Comparison of ENCODE assay signal across 8 cellular contexts in the genomic region with DNA sequence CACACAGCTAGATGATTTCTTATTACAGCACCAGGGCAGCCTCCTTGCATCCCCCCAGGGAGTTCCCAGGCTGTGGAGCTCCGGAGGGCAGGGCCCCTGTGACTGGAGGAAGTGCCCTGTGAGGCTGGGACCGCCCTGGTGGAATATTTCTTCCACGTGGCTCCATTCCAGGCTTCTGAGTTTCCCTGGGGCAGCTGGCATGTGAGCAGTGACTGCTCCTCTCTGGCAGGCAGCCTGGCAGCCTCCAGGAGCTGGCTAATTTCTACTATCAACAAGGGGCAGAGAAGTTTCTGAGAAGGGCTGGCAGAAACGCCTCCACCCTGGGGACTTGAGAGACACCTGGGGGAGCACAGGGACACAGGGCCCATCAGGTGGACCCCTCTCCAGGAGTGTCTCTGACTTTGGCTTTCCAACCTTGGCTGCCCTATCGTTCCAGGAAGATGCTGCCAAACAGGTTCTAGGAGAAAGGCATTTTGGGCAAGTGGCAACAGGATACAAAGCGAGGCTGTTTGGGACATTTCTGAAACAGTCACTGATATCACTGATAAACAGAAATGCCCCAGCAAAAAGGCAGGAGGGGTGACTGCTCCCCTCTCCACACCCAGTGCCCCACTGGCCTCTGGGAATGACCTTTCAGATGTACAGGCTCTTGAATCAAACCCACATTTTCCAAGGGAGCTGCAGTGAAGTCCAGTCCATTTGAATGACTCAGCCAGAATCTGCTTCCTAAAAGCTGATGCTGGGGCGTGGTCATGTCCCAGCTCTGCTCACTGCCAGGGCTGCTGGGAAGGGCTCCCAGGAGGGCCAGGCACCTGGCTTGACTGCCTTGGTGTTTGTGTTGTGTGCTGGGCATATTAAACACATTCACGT. TPM values are rescaled to one million over a fixed set of nuclear protein-coding genes. Genes with fewer than 3 reads are reported as not detected.
DNase-seq lines count a peak whose midpoint lies in the region; ATAC-seq and TF ChIP-seq lines count a peak whose summit lies in the region.

No MANE protein-coding gene starts in this region.

- H3K4me2 ChIP-seq in SK-N-SH, result peak overlapping the region; percentile 62

- peak overlapping the region; percentile 84 to 99 for H3K27ac ChIP-seq in SK-N-SH (ENCODE audit: low read depth in 2 of 2, low read length in 1 of 2)

- H3K9me2 ChIP-seq in SK-N-SH, result no peaks in the 10 kb centered on the region

- TF ChIP-seq CTCF in HFF-Myc (IDR thresholded peaks at IDR 0.05; ENCODE audit: low read depth, low read length, missing control alignments) (no peak), SK-N-SH (IDR thresholded peaks at IDR 0.05) (no peak)

- H4K20me1 ChIP-seq in SK-N-SH (ENCODE audit: insufficient read depth), result no peaks in the 10 kb centered on the region

- intact Hi-C loops in activated T-helper 2 cell treated with anti-CD3 and anti-CD28 coated beads, Interferon-gamma antibody, Interleukin-2, Interleukin-4, amounts not matched to agents 10 μg/mL and 5 μg/mL and 100 μg/mL, durations not matched to agents 14 hours and 24 hours and 36 hours (cut with micrococcal nuclease), result no loop called here

- H3K4me3 ChIP-seq in HFF-Myc (replicated peaks; ENCODE audit: low read depth, low read length) (no peak overlapping the region), SK-N-SH (ENCODE audit: low read depth in 2 of 2, low read length in 1 of 2) (no peak overlapping the region)

- H3K27ac Mint-ChIP-seq in activated T-helper 2 cell treated with anti-CD3 and anti-CD28 coated beads, Interferon-gamma antibody, Interleukin-2, Interleukin-4, amounts not matched to agents 10 μg/mL and 5 μg/mL and 100 μg/mL, durations not matched to agents 14 hours and 24 hours and 36 hours, result no peak overlapping the region

- DNase-seq in HFF-Myc (ENCODE audit: extremely low read depth, low read depth) (peak; percentile 95), SK-N-SH (peak; percentile 58), foreskin melanocyte (peak; percentile 96), pulmonary artery endothelial cell (ENCODE audit: low read depth, low spot score) (peak; percentile 94)
- no peak for DNase-seq in activated T-helper 2 cell treated with anti-CD3 and anti-CD28 coated beads, Interferon-gamma antibody, Interleukin-2, Interleukin-4, amounts not matched to agents 10 μg/mL and 5 μg/mL and 100 μg/mL, durations not matched to agents 14 hours and 24 hours and 36 hours (ENCODE audit: low spot score)
- DNase-seq in stimulated activated CD4-positive, alpha-beta T cell treated with anti-CD3 and anti-CD28 coated beads, Interleukin-4, amount 100 ng/mL, for 4 hours, result no peak

- H3K36me3 Mint-ChIP-seq in activated T-helper 2 cell treated with anti-CD3 and anti-CD28 coated beads, Interferon-gamma antibody, Interleukin-2, Interleukin-4, amounts not matched to agents 10 μg/mL and 5 μg/mL and 100 μg/mL, durations not matched to agents 14 hours and 24 hours and 36 hours (ENCODE audit: low read depth), result peaks cover 10% of the 10 kb centered on the region

- no peaks in the 10 kb centered on the region for H3K27me3 Mint-ChIP-seq in activated T-helper 2 cell treated with anti-CD3 and anti-CD28 coated beads, Interferon-gamma antibody, Interleukin-2, Interleukin-4, amounts not matched to agents 10 μg/mL and 5 μg/mL and 100 μg/mL, durations not matched to agents 14 hours and 24 hours and 36 hours (ENCODE audit: low read depth)

- peaks cover 3% of the 10 kb centered on the region for H3K9me3 Mint-ChIP-seq in activated T-helper 2 cell treated with anti-CD3 and anti-CD28 coated beads, Interferon-gamma antibody, Interleukin-2, Interleukin-4, amounts not matched to agents 10 μg/mL and 5 μg/mL and 100 μg/mL, durations not matched to agents 14 hours and 24 hours and 36 hours

- H3K27me3 ChIP-seq in SK-N-SH (ENCODE audit: insufficient read depth), result no peaks in the 10 kb centered on the region

- H3K9ac ChIP-seq in SK-N-SH, result peak overlapping the region; percentile 80

- H3K4me3 Mint-ChIP-seq in activated T-helper 2 cell treated with anti-CD3 and anti-CD28 coated beads, Interferon-gamma antibody, Interleukin-2, Interleukin-4, amounts not matched to agents 10 μg/mL and 5 μg/mL and 100 μg/mL, durations not matched to agents 14 hours and 24 hours and 36 hours (ENCODE audit: low read depth), result no peak overlapping the region

- CTCF ChIA-PET in SK-N-SH (lab: Yijun Ruan, JAX), result interaction anchor here (1.7 to 1.9 kb wide), 2 partner anchors 16 to 90 kb away, joined by 8 to 9 read pairs; partner anchors contain the start of gene MYOF

- POLR2A ChIA-PET in SK-N-SH (lab: Yijun Ruan, JAX), result no interaction called here

- H3K79me2 ChIP-seq in SK-N-SH (ENCODE audit: insufficient read depth), result peaks cover 82% of the 10 kb centered on the region

- H3K4me1 ChIP-seq in SK-N-SH (ENCODE audit: control insufficient read depth in 1 of 2, insufficient read depth in 2 of 2, low read depth in 1 of 2, low read length in 1 of 2), result peaks cover 14 to 62% of the 10 kb centered on the region in 2 experiments; a peak in 3 of 4 replicates

- peak; percentile 21 to 81; a peak in 3 of 4 replicates for TF ChIP-seq EP300 in SK-N-SH (IDR thresholded peaks at IDR 0.05; ENCODE audit: borderline replicate concordance in 1 of 2, low read depth in 1 of 2, low read length in 1 of 2)

- H2AFZ ChIP-seq in SK-N-SH (ENCODE audit: low read depth), result no peak overlapping the region

- 4% methylated on average over 4 of the region's 8 CpGs for WGBS in SK-N-SH (ENCODE audit: low lambda C conversion rate)

- H3K4me1 Mint-ChIP-seq in activated T-helper 2 cell treated with anti-CD3 and anti-CD28 coated beads, Interferon-gamma antibody, Interleukin-2, Interleukin-4, amounts not matched to agents 10 μg/mL and 5 μg/mL and 100 μg/mL, durations not matched to agents 14 hours and 24 hours and 36 hours (ENCODE audit: low read depth), result peaks cover 25% of the 10 kb centered on the region

- no peaks in the 10 kb centered on the region for H3K9me3 ChIP-seq in SK-N-SH

- TF ChIP-seq RAD21 in SK-N-SH (IDR thresholded peaks at IDR 0.05; ENCODE audit: low read length), result no peak

- ATAC-seq in GM21528 (IDR thresholded peaks at IDR 0.05; ENCODE audit: low FRiP score, unreplicated experiment) (no peak), GM19324 (IDR thresholded peaks at IDR 0.05; ENCODE audit: low FRiP score, unreplicated experiment) (no peak)

- peaks cover 85% of the 10 kb centered on the region for H3F3A ChIP-seq in SK-N-SH (replicated peaks; ENCODE audit: insufficient read depth)

- peaks cover 0 to 14% of the 10 kb centered on the region in 2 experiments for H3K36me3 ChIP-seq in SK-N-SH (replicated peaks in 1 of 2; ENCODE audit: control insufficient read depth in 1 of 2, insufficient read depth in 2 of 2, low read length in 1 of 2)

TF ChIP-seq in SK-N-SH, 30 proteins besides CTCF, POLR2A, EP300 and RAD21 (continues in another document):
- TF ChIP-seq REST (IDR thresholded peaks at IDR 0.05; ENCODE audit: low read depth, low read length) (peak; percentile 16; the same call in 1 of the 2 replicates), MXI1 (IDR thresholded peaks at IDR 0.05; ENCODE audit: low read depth, low read length) (peak; percentile 82), NFIC (IDR thresholded peaks at IDR 0.05; ENCODE audit: borderline replicate concordance) (peak; percentile 93), TEAD4 (IDR thresholded peaks at IDR 0.05; ENCODE audit: borderline replicate concordance, insufficient read depth) (peak; percentile 88), USF2 (IDR thresholded peaks at IDR 0.05; ENCODE audit: borderline replicate concordance, low read depth, low read length) (no peak)

RNA-seq across cellular contexts. Expression of gene MYOF, which starts 16.1 kb away (rescaled TPM):
- polyA plus RNA-seq in SK-N-SH (2012; rRNA removed), result 103 and 134 TPM in 2 replicates
- polyA plus RNA-seq in SK-N-SH (2012; cell fraction: cytosol; rRNA removed), result 116 and 117 TPM in 2 replicates
- 121 and 175 TPM in 2 replicates for polyA plus RNA-seq in SK-N-SH (2012; cell fraction: nucleus; rRNA removed)
- 243 and 321 TPM in 2 replicates for total RNA-seq in pulmonary artery endothelial cell
- total RNA-seq in activated T-helper 2 cell treated with anti-CD3 and anti-CD28 coated beads, Interferon-gamma antibody, Interleukin-2, Interleukin-4, amounts not matched to agents 10 μg/mL and 5 μg/mL and 100 μg/mL, durations not matched to agents 14 hours and 24 hours and 36 hours, result 32.5 and 33.2 TPM in 2 replicates

RNA-seq across cellular contexts. Expression of gene CEP55, which starts 30.4 kb away (rescaled TPM):
- polyA plus RNA-seq in SK-N-SH (2012; rRNA removed), result 9.8 and 11.3 TPM in 2 replicates
- 14.8 and 16.8 TPM in 2 replicates for polyA plus RNA-seq in SK-N-SH (2012; cell fraction: cytosol; rRNA removed)
- polyA plus RNA-seq in SK-N-SH (2012; cell fraction: nucleus; rRNA removed), result 3.9 and 8.0 TPM in 2 replicates
- total RNA-seq in pulmonary artery endothelial cell, result 43.5 and 92.2 TPM in 2 replicates
- 72.6 and 76.1 TPM in 2 replicates for total RNA-seq in activated T-helper 2 cell treated with anti-CD3 and anti-CD28 coated beads, Interferon-gamma antibody, Interleukin-2, Interleukin-4, amounts not matched to agents 10 μg/mL and 5 μg/mL and 100 μg/mL, durations not matched to agents 14 hours and 24 hours and 36 hours

Comparison
In these comparisons a context has a peak if more than half of its experiments do, and no peak if none do; other contexts are left out.
1. DNase-seq: peak in HFF-Myc (single experiment), SK-N-SH (single experiment), foreskin melanocyte (single experiment) and pulmonary artery endothelial cell (single experiment); none in activated T-helper 2 cell treated with anti-CD3 and anti-CD28 coated beads, Interferon-gamma antibody, Interleukin-2, Interleukin-4, amounts not matched to agents 10 μg/mL and 5 μg/mL and 100 μg/mL, durations not matched to agents 14 hours and 24 hours and 36 hours (single experiment) and stimulated activated CD4-positive, alpha-beta T cell treated with anti-CD3 and anti-CD28 coated beads, Interleukin-4, amount 100 ng/mL, for 4 hours (0 of 2).